In the genomic region with DNA sequence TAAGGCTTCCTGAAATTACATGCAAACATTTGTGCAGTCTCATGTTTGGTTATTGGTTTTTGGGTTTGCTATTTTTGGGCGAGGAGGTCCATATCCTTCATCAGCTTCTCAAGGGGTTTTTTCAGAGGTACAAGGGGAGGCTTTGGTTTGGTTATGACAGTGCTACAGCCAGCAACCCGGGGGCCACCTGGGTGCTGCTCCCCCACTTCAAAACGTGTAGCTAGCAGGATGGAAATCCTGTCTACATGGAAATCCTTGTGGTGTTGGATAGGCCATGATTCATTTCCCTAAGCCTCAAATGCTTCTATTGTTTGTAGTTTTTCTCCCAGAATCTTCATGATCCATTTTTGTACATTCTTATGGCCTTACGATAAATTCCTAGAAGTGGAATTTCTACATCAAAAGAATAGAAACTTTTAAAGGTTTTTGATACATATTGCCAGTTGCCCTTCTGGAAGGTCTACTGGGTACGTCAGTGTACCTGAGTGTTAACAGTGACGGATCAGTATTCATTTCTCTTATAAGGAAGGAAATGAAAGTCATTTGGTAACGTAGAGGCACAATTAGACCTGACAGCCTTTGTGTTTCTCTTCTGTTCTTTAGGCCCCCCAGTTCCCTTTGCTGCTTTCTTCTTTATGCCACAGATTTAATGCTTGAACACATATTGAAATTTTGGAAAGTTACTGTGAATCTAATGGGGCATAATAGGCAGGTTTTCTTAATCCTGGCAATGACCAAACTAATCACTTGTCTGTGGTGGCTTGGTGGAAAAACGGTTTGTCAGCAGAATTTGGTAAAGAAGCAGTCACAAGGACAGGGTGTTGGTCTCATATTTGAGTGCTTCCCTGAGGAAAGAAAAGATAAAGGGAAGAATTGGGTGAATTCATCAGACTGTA, we compare ENCODE assay signal across 10 cellular contexts.
DNase-seq lines count a peak whose midpoint lies in the region; ATAC-seq and TF ChIP-seq lines count a peak whose summit lies in the region.
"Had no signal": no experiment of that assay in that cellular context is flagged by ENCODE, and none has a peak within 500 bp of the region (broad histone marks: within the 10 kb centered on the region; RNA-seq: fewer than 3 reads in every experiment).

No MANE protein-coding gene starts in this region.

- POLR2A ChIA-PET in activated naive CD8-positive, alpha-beta T cell treated with anti-CD3 and anti-CD28 coated beads, Interleukin-2, amount 10 ng/mL, durations not matched to agents 7 days and 5 days (lab: Charles Lee), result interaction anchor here (0.7 kb wide), 1 partner anchor 9 kb away, joined by 4 read pairs; no protein-coding TSS in a partner anchor

- no peak overlapping the region for H3K4me3 Mint-ChIP-seq in activated naive CD8-positive, alpha-beta T cell treated with anti-CD3 and anti-CD28 coated beads, Interleukin-2, amount 10 ng/mL, durations not matched to agents 7 days and 5 days
- H3K4me3 Mint-ChIP-seq in osteocyte (ENCODE audit: unreplicated experiment), result no peak overlapping the region

- peaks cover 31% of the 10 kb centered on the region for H3K4me1 Mint-ChIP-seq in activated naive CD8-positive, alpha-beta T cell treated with anti-CD3 and anti-CD28 coated beads, Interleukin-2, amount 10 ng/mL, durations not matched to agents 7 days and 5 days
- peaks cover 50% of the 10 kb centered on the region for H3K4me1 Mint-ChIP-seq in osteocyte (ENCODE audit: unreplicated experiment)

- H3K9me3 ChIP-seq in spleen, result no peaks in the 10 kb centered on the region
- H3K9me3 ChIP-seq: adrenal gland, uterus had no signal

- H3K27me3 ChIP-seq in spleen (replicated peaks in 1 of 7), result no peaks in the 10 kb centered on the region
- H3K27me3 ChIP-seq: adrenal gland, uterus had no signal

- peaks cover 2% of the 10 kb centered on the region for H3K36me3 Mint-ChIP-seq in activated naive CD8-positive, alpha-beta T cell treated with anti-CD3 and anti-CD28 coated beads, Interleukin-2, amount 10 ng/mL, durations not matched to agents 7 days and 5 days
- no peaks in the 10 kb centered on the region for H3K36me3 Mint-ChIP-seq in osteocyte (ENCODE audit: unreplicated experiment)

- DNase-seq in GM12864 (ENCODE audit: low read depth) (peak; percentile 45), osteocyte (ENCODE audit: extremely low spot score, unreplicated experiment) (no peak), spleen (no peak), GM19240 (ENCODE audit: insufficient read length, low spot score) (no peak)
- no peak for DNase-seq in activated naive CD8-positive, alpha-beta T cell treated with anti-CD3 and anti-CD28 coated beads, Interleukin-2, amount 10 ng/mL, durations not matched to agents 7 days and 5 days
- DNase-seq: adrenal gland, uterus had no signal

- no peaks in the 10 kb centered on the region for H3K27me3 Mint-ChIP-seq in activated naive CD8-positive, alpha-beta T cell treated with anti-CD3 and anti-CD28 coated beads, Interleukin-2, amount 10 ng/mL, durations not matched to agents 7 days and 5 days
- H3K27me3 Mint-ChIP-seq in osteocyte (ENCODE audit: unreplicated experiment), result no peaks in the 10 kb centered on the region

- H3K27ac ChIP-seq in spleen, result peak overlapping the region in 2 of 8 donors; percentile 7 to 42
- H3K27ac ChIP-seq: adrenal gland, uterus had no signal

- no peak overlapping the region for H3K27ac Mint-ChIP-seq in activated naive CD8-positive, alpha-beta T cell treated with anti-CD3 and anti-CD28 coated beads, Interleukin-2, amount 10 ng/mL, durations not matched to agents 7 days and 5 days
- peak overlapping the region; percentile 31 for H3K27ac Mint-ChIP-seq in osteocyte (ENCODE audit: unreplicated experiment)

- peaks cover 18 to 83% (median 58%) of the 10 kb centered on the region in 6 donors for H3K4me1 ChIP-seq in spleen
- H3K4me1 ChIP-seq: uterus had no signal

- H3K36me3 ChIP-seq in spleen, result no peaks in the 10 kb centered on the region
- H3K36me3 ChIP-seq: adrenal gland, uterus had no signal

- intact Hi-C loops in spleen (cut with DNase I; ENCODE audit: low total_unique reads), result no loop called here

- no peaks in the 10 kb centered on the region for H3K9me3 Mint-ChIP-seq in activated naive CD8-positive, alpha-beta T cell treated with anti-CD3 and anti-CD28 coated beads, Interleukin-2, amount 10 ng/mL, durations not matched to agents 7 days and 5 days
- no peaks in the 10 kb centered on the region for H3K9me3 Mint-ChIP-seq in osteocyte (ENCODE audit: unreplicated experiment)

- ATAC-seq in GM21619 (IDR thresholded peaks at IDR 0.05; ENCODE audit: unreplicated experiment) (peak; percentile 63), GM18519 (IDR thresholded peaks at IDR 0.05; ENCODE audit: low FRiP score, unreplicated experiment) (no peak), HG03039 (IDR thresholded peaks at IDR 0.05; ENCODE audit: unreplicated experiment) (no peak)
- peak; percentile 45 for ATAC-seq in activated naive CD8-positive, alpha-beta T cell treated with anti-CD3 and anti-CD28 coated beads, Interleukin-2, amount 10 ng/mL, durations not matched to agents 7 days and 5 days (ENCODE audit: low read depth)

- 39 to 53% (median 40%) methylated on average over 8 of the region's 8 CpGs for WGBS in spleen, 5 donors

- no peak for TF ChIP-seq POLR2A in spleen (IDR thresholded peaks at IDR 0.05)

- TF ChIP-seq CTCF in GM12864 (IDR thresholded peaks at IDR 0.05; ENCODE audit: low read depth, low read length, missing control alignments) (no peak), osteocyte (IDR thresholded peaks at IDR 0.05) (no peak), spleen (IDR thresholded peaks at IDR 0.05 in 8 of 11, conservative IDR thresholded peaks at IDR 0.05 in 3 of 11) (no peak)

- H3K4me3 ChIP-seq in GM12864 (ENCODE audit: low read depth, low read length) (no peak overlapping the region; the same call in 1 of the 2 replicates), spleen (no peak overlapping the region)
- H3K4me3 ChIP-seq: adrenal gland, uterus had no signal

Comparison
In these comparisons a context has a peak if more than half of its experiments do, and no peak if none do; other contexts are left out.
1. ATAC-seq: peak in GM21619 (single experiment) and activated naive CD8-positive, alpha-beta T cell treated with anti-CD3 and anti-CD28 coated beads, Interleukin-2, amount 10 ng/mL, durations not matched to agents 7 days and 5 days (single experiment); none in GM18519 (single experiment) and HG03039 (single experiment).